Comparison of ENCODE assay signal across 1 cellular context in the genomic region with DNA sequence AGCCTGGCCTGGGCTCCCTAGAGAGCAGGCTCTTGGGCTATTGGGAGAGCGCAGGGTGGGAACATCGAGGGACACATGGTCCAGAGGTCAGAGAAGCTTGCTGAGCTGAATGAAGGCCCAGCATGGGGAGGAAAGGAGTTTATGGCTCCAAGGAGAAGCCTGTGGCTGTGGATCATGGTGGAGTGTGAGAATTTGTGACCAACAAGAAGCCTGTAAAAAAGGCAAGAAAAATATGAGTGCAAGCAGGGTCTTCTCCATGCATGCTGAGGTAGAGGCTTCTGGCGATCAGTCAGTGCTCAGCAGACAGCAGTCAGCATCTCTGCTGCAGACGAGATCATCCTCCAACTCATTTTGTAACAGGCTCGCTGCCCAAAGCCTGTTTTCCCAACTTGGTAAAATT.
TF ChIP-seq lines count a peak whose summit lies in the region.

No MANE protein-coding gene starts in this region.

TF ChIP-seq in HepG2, 621 proteins besides CTCF, POLR2A, EP300 and RAD21:
- TF ChIP-seq ZNF879 (CRISPR knock-in tag; IDR thresholded peaks at IDR 0.05) (no peak), ZFX (CRISPR knock-in tag; IDR thresholded peaks at IDR 0.05; ENCODE audit: low read depth) (no peak), KLF9 (CRISPR knock-in tag; IDR thresholded peaks at IDR 0.05; ENCODE audit: low read depth) (no peak), ZNF747 (CRISPR knock-in tag; IDR thresholded peaks at IDR 0.05; ENCODE audit: borderline replicate concordance) (no peak), ZNF543 (CRISPR knock-in tag; IDR thresholded peaks at IDR 0.05) (no peak), REL (CRISPR knock-in tag; conservative IDR thresholded peaks at IDR 0.05) (no peak), ZNF878 (CRISPR knock-in tag; IDR thresholded peaks at IDR 0.05) (no peak), ERF (CRISPR knock-in tag; IDR thresholded peaks at IDR 0.05) (no peak), SCMH1 (CRISPR knock-in tag; IDR thresholded peaks at IDR 0.05; ENCODE audit: borderline replicate concordance) (no peak)
- TF ChIP-seq, protein P1, sequence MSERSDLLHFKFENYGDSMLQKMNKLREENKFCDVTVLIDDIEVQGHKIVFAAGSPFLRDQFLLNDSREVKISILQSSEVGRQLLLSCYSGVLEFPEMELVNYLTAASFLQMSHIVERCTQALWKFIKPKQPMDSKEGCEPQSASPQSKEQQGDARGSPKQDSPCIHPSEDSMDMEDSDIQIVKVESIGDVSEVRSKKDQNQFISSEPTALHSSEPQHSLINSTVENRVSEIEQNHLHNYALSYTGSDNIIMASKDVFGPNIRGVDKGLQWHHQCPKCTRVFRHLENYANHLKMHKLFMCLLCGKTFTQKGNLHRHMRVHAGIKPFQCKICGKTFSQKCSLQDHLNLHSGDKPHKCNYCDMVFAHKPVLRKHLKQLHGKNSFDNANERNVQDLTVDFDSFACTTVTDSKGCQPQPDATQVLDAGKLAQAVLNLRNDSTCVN (CRISPR knock-in tag; IDR thresholded peaks at IDR 0.05; ENCODE audit: borderline replicate concordance): no peak
- TF ChIP-seq, protein P2, sequence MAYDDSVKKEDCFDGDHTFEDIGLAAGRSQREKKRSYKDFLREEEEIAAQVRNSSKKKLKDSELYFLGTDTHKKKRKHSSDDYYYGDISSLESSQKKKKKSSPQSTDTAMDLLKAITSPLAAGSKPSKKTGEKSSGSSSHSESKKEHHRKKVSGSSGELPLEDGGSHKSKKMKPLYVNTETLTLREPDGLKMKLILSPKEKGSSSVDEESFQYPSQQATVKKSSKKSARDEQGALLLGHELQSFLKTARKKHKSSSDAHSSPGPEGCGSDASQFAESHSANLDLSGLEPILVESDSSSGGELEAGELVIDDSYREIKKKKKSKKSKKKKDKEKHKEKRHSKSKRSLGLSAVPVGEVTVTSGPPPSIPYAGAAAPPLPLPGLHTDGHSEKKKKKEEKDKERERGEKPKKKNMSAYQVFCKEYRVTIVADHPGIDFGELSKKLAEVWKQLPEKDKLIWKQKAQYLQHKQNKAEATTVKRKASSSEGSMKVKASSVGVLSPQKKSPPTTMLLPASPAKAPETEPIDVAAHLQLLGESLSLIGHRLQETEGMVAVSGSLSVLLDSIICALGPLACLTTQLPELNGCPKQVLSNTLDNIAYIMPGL (CRISPR knock-in tag; IDR thresholded peaks at IDR 0.05; ENCODE audit: borderline replicate concordance in 1 of 2, low read depth in 1 of 2): no peak
